17 cellular contexts compared by ENCODE assay signal in genomic region chr4:42736538-42736937, GRCh38.
DNase-seq lines count a peak whose midpoint lies in the region; ATAC-seq and TF ChIP-seq lines count a peak whose summit lies in the region.
"Had no signal": no experiment of that assay in that cellular context is flagged by ENCODE, and none has a peak within 500 bp of the region (broad histone marks: within the 10 kb centered on the region; RNA-seq: fewer than 3 reads in every experiment).

No MANE protein-coding gene starts in this region.

- H3K36me3 ChIP-seq in GM23338 (ENCODE audit: insufficient read depth) (no peaks in the 10 kb centered on the region), endodermal cell (ENCODE audit: control insufficient read depth, insufficient read depth, low read length) (no peaks in the 10 kb centered on the region), neural progenitor cell (no peaks in the 10 kb centered on the region), upper lobe of right lung (no peaks in the 10 kb centered on the region), vagina (no peaks in the 10 kb centered on the region)
- H3K36me3 ChIP-seq: BE2C had no signal

- H3K4me1 ChIP-seq in GM23338 (ENCODE audit: insufficient read depth) (no peaks in the 10 kb centered on the region), endodermal cell (ENCODE audit: control insufficient read depth, insufficient read depth, low read length) (no peaks in the 10 kb centered on the region), neural progenitor cell (no peaks in the 10 kb centered on the region), upper lobe of right lung (no peaks in the 10 kb centered on the region), vagina (no peaks in the 10 kb centered on the region)

- no peak overlapping the region for H3K27ac Mint-ChIP-seq in GM23338
- H3K27ac Mint-ChIP-seq in endodermal cell, result no peak overlapping the region
- H3K27ac Mint-ChIP-seq in neural progenitor cell, result peak overlapping the region; percentile 32
- H3K27ac Mint-ChIP-seq: CD4-positive, CD25-positive, alpha-beta regulatory T cell; CD8-positive, alpha-beta memory T cell had no signal

- H3K9me3 ChIP-seq in endodermal cell (ENCODE audit: control insufficient read depth, low read length) (peaks cover under 1% of the 10 kb centered on the region), neural progenitor cell (ENCODE audit: low read depth) (peaks cover 5% of the 10 kb centered on the region), upper lobe of right lung (no peaks in the 10 kb centered on the region), vagina (no peaks in the 10 kb centered on the region)
- H3K9me3 ChIP-seq: BE2C had no signal

- H2AFZ ChIP-seq in GM23338, result peak overlapping the region; percentile 72
- peak overlapping the region; percentile 50 for H2AFZ ChIP-seq in neural progenitor cell (replicated peaks)

- H3K36me3 Mint-ChIP-seq in GM23338 (ENCODE audit: low read depth), result no peaks in the 10 kb centered on the region
- H3K36me3 Mint-ChIP-seq in endodermal cell (ENCODE audit: low read depth), result no peaks in the 10 kb centered on the region
- no peaks in the 10 kb centered on the region for H3K36me3 Mint-ChIP-seq in neural progenitor cell
- H3K36me3 Mint-ChIP-seq: CD4-positive, CD25-positive, alpha-beta regulatory T cell had no signal

- no peak overlapping the region for H3K4me3 Mint-ChIP-seq in GM23338
- H3K4me3 Mint-ChIP-seq in endodermal cell, result no peak overlapping the region
- H3K4me3 Mint-ChIP-seq in neural progenitor cell, result no peak overlapping the region
- H3K4me3 Mint-ChIP-seq: CD4-positive, CD25-positive, alpha-beta regulatory T cell; CD8-positive, alpha-beta memory T cell had no signal

- WGBS in endodermal cell (ENCODE audit: insufficient coverage in 1 of 2, insufficient read length in 1 of 2), 2 experiments, result 95 to 100% methylated on average over 2 to 3 of the region's 3 CpGs

- H3K27me3 ChIP-seq in GM23338 (ENCODE audit: insufficient read depth), result no peaks in the 10 kb centered on the region
- H3K27me3 ChIP-seq in endodermal cell (ENCODE audit: control insufficient read depth, insufficient read depth, low read length, poor library complexity, severe bottlenecking), result no peaks in the 10 kb centered on the region
- no peaks in the 10 kb centered on the region for H3K27me3 ChIP-seq in neural progenitor cell
- H3K27me3 ChIP-seq in upper lobe of right lung, result no peaks in the 10 kb centered on the region
- no peaks in the 10 kb centered on the region for H3K27me3 ChIP-seq in vagina
- H3K27me3 ChIP-seq: BE2C had no signal

- H3F3A ChIP-seq in GM23338 (replicated peaks; ENCODE audit: low read depth), result no peaks in the 10 kb centered on the region
- no peaks in the 10 kb centered on the region for H3F3A ChIP-seq in neural progenitor cell (ENCODE audit: low read depth)

- no peak for DNase-seq in GM23338 (ENCODE audit: low spot score)
- DNase-seq in endodermal cell, result peak; percentile 42
- no peak for DNase-seq in neural progenitor cell (ENCODE audit: low spot score)
- no peak for DNase-seq in upper lobe of right lung
- no peak for DNase-seq in activated CD4-positive, CD25-positive, alpha-beta regulatory T cell treated with anti-CD3 and anti-CD28 coated beads, Interleukin-2, amount 50 U/mL, for 72 hours
- DNase-seq in D341Med (ENCODE audit: low spot score), result no peak
- DNase-seq in vagina (ENCODE audit: extremely low spot score in 2 of 2), result no peak
- DNase-seq: CD4-positive, CD25-positive, alpha-beta regulatory T cell; CD8-positive, alpha-beta memory T cell; COR-L47; DMS153; DND-41; EL; HCEC 1CT had no signal

- H3K9me3 Mint-ChIP-seq in GM23338 (peaks cover 3% of the 10 kb centered on the region; the same call in 1 of the 3 replicates), endodermal cell (peaks cover 7% of the 10 kb centered on the region), neural progenitor cell (peaks cover 22% of the 10 kb centered on the region)

- TF ChIP-seq POLR2A in vagina (IDR thresholded peaks at IDR 0.05), result no peak

- no peak overlapping the region for H3K4me2 ChIP-seq in GM23338
- H3K4me2 ChIP-seq in neural progenitor cell, result no peak overlapping the region

- ATAC-seq in GM23338, result no peak
- ATAC-seq in upper lobe of right lung, result peak; percentile 23
- ATAC-seq: GM12878 had no signal

- intact Hi-C loops in upper lobe of right lung (cut with DNase I), result no loop called here
- intact Hi-C loops in vagina (cut with DNase I), result no loop called here

- H3K27me3 Mint-ChIP-seq in GM23338 (ENCODE audit: insufficient read depth, low read depth, poor library complexity) (peaks cover 2% of the 10 kb centered on the region), endodermal cell (ENCODE audit: insufficient read depth) (no peaks in the 10 kb centered on the region), neural progenitor cell (ENCODE audit: insufficient read depth, low read depth) (no peaks in the 10 kb centered on the region)

- H3K9ac ChIP-seq in endodermal cell (ENCODE audit: extremely low read depth, low read length, poor library complexity, severe bottlenecking), result no peak overlapping the region
- no peak overlapping the region for H3K9ac ChIP-seq in neural progenitor cell

- no peaks in the 10 kb centered on the region for H3K4me1 Mint-ChIP-seq in GM23338
- H3K4me1 Mint-ChIP-seq in endodermal cell, result no peaks in the 10 kb centered on the region
- no peaks in the 10 kb centered on the region for H3K4me1 Mint-ChIP-seq in neural progenitor cell
- H3K4me1 Mint-ChIP-seq: CD4-positive, CD25-positive, alpha-beta regulatory T cell; CD8-positive, alpha-beta memory T cell had no signal

- H3K9me2 ChIP-seq in GM23338 (ENCODE audit: insufficient read depth), result peaks cover 5% of the 10 kb centered on the region; the same call in 1 of the 2 replicates

- H4K20me1 ChIP-seq in GM23338 (replicated peaks; ENCODE audit: insufficient read depth) (no peaks in the 10 kb centered on the region), neural progenitor cell (ENCODE audit: low read depth) (no peaks in the 10 kb centered on the region)

- TF ChIP-seq CTCF in GM23338 (conservative IDR thresholded peaks at IDR 0.05; ENCODE audit: low read depth in 2 of 2) (no peak), endodermal cell (conservative IDR thresholded peaks at IDR 0.05) (no peak), neural progenitor cell (IDR thresholded peaks at IDR 0.05) (no peak), upper lobe of right lung (IDR thresholded peaks at IDR 0.05) (no peak), vagina (IDR thresholded peaks at IDR 0.05) (no peak)

- H3K79me2 ChIP-seq in GM23338 (replicated peaks; ENCODE audit: insufficient read depth) (no peaks in the 10 kb centered on the region), neural progenitor cell (ENCODE audit: low read depth) (no peaks in the 10 kb centered on the region)

- H3K4me3 ChIP-seq in GM23338 (no peak overlapping the region), endodermal cell (ENCODE audit: low read length) (no peak overlapping the region), neural progenitor cell (no peak overlapping the region), upper lobe of right lung (no peak overlapping the region), vagina (no peak overlapping the region)
- H3K4me3 ChIP-seq: GM12878 had no signal

- no peak overlapping the region for H3K27ac ChIP-seq in GM23338 (ENCODE audit: low read depth)
- no peak overlapping the region for H3K27ac ChIP-seq in endodermal cell (ENCODE audit: low read depth, low read length)
- no peak overlapping the region for H3K27ac ChIP-seq in neural progenitor cell
- no peak overlapping the region for H3K27ac ChIP-seq in upper lobe of right lung
- no peak overlapping the region for H3K27ac ChIP-seq in vagina
- H3K27ac ChIP-seq: HL-60 had no signal

TF ChIP-seq in GM23338, 12 proteins besides CTCF, POLR2A, EP300 and RAD21:
- TF ChIP-seq JUNB (IDR thresholded peaks at IDR 0.05; ENCODE audit: unreplicated experiment) (no peak), ZNF114 (CRISPR knock-in tag; IDR thresholded peaks at IDR 0.05) (no peak), ETS1 (IDR thresholded peaks at IDR 0.05) (no peak), EZH2phosphoT487 (IDR thresholded peaks at IDR 0.05; ENCODE audit: unreplicated experiment) (no peak), ZNF331 (CRISPR knock-in tag; IDR thresholded peaks at IDR 0.05; ENCODE audit: low read depth) (no peak), REST (IDR thresholded peaks at IDR 0.05; ENCODE audit: unreplicated experiment) (no peak), STAT1 (IDR thresholded peaks at IDR 0.05; ENCODE audit: unreplicated experiment) (no peak)
